In the genomic region with DNA sequence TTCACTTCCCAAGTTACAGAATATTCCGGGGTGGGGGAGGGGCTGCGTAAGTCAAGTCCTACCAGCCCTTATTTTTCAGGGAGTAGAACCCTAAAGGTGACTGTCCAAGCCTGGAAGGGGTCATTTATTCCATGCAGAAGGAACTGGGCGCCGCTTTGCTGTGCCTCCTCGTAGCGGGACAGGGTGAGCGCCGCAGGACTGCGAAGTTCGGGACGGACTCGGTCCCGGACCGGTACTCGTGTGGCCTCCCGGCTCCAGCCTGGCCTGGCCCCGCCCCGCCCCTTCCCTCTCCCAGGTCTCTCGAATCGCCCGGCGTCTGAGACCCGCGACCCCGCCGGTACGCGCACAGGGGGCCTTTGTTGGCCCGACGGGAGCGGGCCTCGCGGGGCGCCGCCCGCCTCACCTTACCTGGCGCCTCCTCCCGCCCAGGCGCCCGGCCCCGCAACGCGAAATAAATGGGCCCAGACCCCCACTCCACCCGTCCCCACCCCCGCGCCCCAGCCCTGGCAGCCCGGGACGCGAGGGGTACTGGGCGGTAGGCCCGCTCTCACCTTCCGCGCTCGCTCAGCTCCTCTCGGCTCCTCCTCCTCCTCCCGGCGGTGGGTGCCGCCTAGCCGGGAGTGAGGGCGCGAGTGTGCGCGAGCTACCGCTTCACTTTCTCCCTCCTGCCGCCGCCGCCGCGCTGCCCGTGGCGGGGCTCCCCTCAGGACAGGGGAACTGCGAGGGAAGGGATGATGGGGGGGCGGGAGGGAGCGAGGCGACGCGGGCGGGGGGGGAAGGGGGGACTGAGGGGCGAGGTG, we compare ENCODE assay signal across 8 cellular contexts. TPM values are rescaled to one million over a fixed set of nuclear protein-coding genes. Genes with fewer than 3 reads are reported as not detected.
DNase-seq lines count a peak whose midpoint lies in the region; ATAC-seq and TF ChIP-seq lines count a peak whose summit lies in the region.

No MANE protein-coding gene starts in this region.

- H3K4me3 ChIP-seq in fibroblast of the aortic adventitia (ENCODE audit: low read depth, low read length) (peak overlapping the region; percentile 65), neural cell (ENCODE audit: low read length) (peak overlapping the region; percentile 90)

- H3K36me3 Mint-ChIP-seq in activated T-helper 17 cell treated with anti-CD3 and anti-CD28 coated beads, Interleukin-2, amount 50 U/mL, for 72 hours (ENCODE audit: low read depth): no peaks in the 10 kb centered on the region

- no peak for TF ChIP-seq CTCF in fibroblast of the aortic adventitia (IDR thresholded peaks at IDR 0.05; ENCODE audit: insufficient read depth, low read length)
- TF ChIP-seq CTCF in neural cell (IDR thresholded peaks at IDR 0.05; ENCODE audit: poor library complexity, severe bottlenecking): no peak

- TF ChIP-seq RAD21 in neural cell (conservative IDR thresholded peaks at IDR 0.05): no peak

- peaks cover 3% of the 10 kb centered on the region for H3K4me1 Mint-ChIP-seq in activated T-helper 17 cell treated with anti-CD3 and anti-CD28 coated beads, Interleukin-2, amount 50 U/mL, for 72 hours

- no peaks in the 10 kb centered on the region for H3K27me3 ChIP-seq in neural cell (ENCODE audit: insufficient read depth, low read depth, low read length)

- H3K36me3 ChIP-seq in neural cell (ENCODE audit: insufficient read depth, low read length): no peaks in the 10 kb centered on the region

- peak overlapping the region; percentile 80 for H3K27ac ChIP-seq in neural cell (ENCODE audit: low read length)

- no peaks in the 10 kb centered on the region for H3K9me3 ChIP-seq in neural cell (ENCODE audit: low read length)

- peak; percentile 79 for ATAC-seq in activated T-helper 17 cell treated with anti-CD3 and anti-CD28 coated beads, Interleukin-2, amount 50 U/mL, for 72 hours (replicated peaks)
- no peak for ATAC-seq in GM18873 (IDR thresholded peaks at IDR 0.05; ENCODE audit: low FRiP score, unreplicated experiment)

- H3K27ac Mint-ChIP-seq in activated T-helper 17 cell treated with anti-CD3 and anti-CD28 coated beads, Interleukin-2, amount 50 U/mL, for 72 hours: no peak overlapping the region

- H3K27me3 Mint-ChIP-seq in activated T-helper 17 cell treated with anti-CD3 and anti-CD28 coated beads, Interleukin-2, amount 50 U/mL, for 72 hours: peaks cover 5% of the 10 kb centered on the region

- H3K4me3 Mint-ChIP-seq in activated T-helper 17 cell treated with anti-CD3 and anti-CD28 coated beads, Interleukin-2, amount 50 U/mL, for 72 hours: peak overlapping the region; percentile 76

- no peaks in the 10 kb centered on the region for H3K9me3 Mint-ChIP-seq in activated T-helper 17 cell treated with anti-CD3 and anti-CD28 coated beads, Interleukin-2, amount 50 U/mL, for 72 hours

- no peak for TF ChIP-seq EP300 in neural cell (conservative IDR thresholded peaks at IDR 0.05; ENCODE audit: poor library complexity, severe bottlenecking)

- no peaks in the 10 kb centered on the region for H3K9me2 ChIP-seq in neural cell (ENCODE audit: insufficient read depth, low read length)

- H3K4me2 ChIP-seq in neural cell (ENCODE audit: low read length): peak overlapping the region; percentile 94

- H3F3A ChIP-seq in neural cell (ENCODE audit: insufficient read depth, low read length, poor library complexity, severe bottlenecking): peaks cover 5% of the 10 kb centered on the region

- peaks cover 38% of the 10 kb centered on the region for H3K79me2 ChIP-seq in neural cell (replicated peaks; ENCODE audit: insufficient read depth, low read length)

- peak overlapping the region; percentile 79 for H2AFZ ChIP-seq in neural cell (ENCODE audit: low read depth, low read length)

- peak; percentile 74 for DNase-seq in ELF-1 (ENCODE audit: low read depth, low spot score)
- peak; percentile 29 for DNase-seq in HCEC 1CT
- DNase-seq in NCI-H510A (lab: John Stamatoyannopoulos, UW): peak; percentile 46
- DNase-seq in fibroblast of the aortic adventitia (ENCODE audit: low read depth): no peak
- peak; percentile 26 for DNase-seq in superior temporal gyrus (ENCODE audit: extremely low spot score)

- peak overlapping the region; percentile 95 for H3K9ac ChIP-seq in neural cell (ENCODE audit: low read length)

- H4K20me1 ChIP-seq in neural cell (ENCODE audit: insufficient read depth): no peaks in the 10 kb centered on the region

TF ChIP-seq in neural cell, 6 proteins besides CTCF, POLR2A, EP300 and RAD21:
- TF ChIP-seq, protein P1, sequence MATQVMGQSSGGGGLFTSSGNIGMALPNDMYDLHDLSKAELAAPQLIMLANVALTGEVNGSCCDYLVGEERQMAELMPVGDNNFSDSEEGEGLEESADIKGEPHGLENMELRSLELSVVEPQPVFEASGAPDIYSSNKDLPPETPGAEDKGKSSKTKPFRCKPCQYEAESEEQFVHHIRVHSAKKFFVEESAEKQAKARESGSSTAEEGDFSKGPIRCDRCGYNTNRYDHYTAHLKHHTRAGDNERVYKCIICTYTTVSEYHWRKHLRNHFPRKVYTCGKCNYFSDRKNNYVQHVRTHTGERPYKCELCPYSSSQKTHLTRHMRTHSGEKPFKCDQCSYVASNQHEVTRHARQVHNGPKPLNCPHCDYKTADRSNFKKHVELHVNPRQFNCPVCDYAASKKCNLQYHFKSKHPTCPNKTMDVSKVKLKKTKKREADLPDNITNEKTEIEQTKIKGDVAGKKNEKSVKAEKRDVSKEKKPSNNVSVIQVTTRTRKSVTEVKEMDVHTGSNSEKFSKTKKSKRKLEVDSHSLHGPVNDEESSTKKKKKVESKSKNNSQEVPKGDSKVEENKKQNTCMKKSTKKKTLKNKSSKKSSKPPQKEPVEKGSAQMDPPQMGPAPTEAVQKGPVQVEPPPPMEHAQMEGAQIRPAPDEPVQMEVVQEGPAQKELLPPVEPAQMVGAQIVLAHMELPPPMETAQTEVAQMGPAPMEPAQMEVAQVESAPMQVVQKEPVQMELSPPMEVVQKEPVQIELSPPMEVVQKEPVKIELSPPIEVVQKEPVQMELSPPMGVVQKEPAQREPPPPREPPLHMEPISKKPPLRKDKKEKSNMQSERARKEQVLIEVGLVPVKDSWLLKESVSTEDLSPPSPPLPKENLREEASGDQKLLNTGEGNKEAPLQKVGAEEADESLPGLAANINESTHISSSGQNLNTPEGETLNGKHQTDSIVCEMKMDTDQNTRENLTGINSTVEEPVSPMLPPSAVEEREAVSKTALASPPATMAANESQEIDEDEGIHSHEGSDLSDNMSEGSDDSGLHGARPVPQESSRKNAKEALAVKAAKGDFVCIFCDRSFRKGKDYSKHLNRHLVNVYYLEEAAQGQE (IDR thresholded peaks at IDR 0.05; ENCODE audit: borderline replicate concordance): peak; percentile 38
- peak; percentile 7 for TF ChIP-seq TAF1 (IDR thresholded peaks at IDR 0.05; ENCODE audit: low read depth)
- no peak for TF ChIP-seq EZH2 (IDR thresholded peaks at IDR 0.05; ENCODE audit: borderline replicate concordance, insufficient read depth, low read length, poor library complexity, severe bottlenecking)
- no peak for TF ChIP-seq SMC3 (conservative IDR thresholded peaks at IDR 0.05; ENCODE audit: poor library complexity)

RNA-seq across cellular contexts. Expression of a gene that starts 0.7 kb away (rescaled TPM):
- total RNA-seq in activated T-helper 17 cell treated with anti-CD3 and anti-CD28 coated beads, Interleukin-2, amount 50 U/mL, for 72 hours: 10 to 100 TPM; 26.2 to 42.0 TPM
- total RNA-seq in fibroblast of the aortic adventitia (ENCODE audit: low replicate concordance): 56.2 and 95.2 TPM in 2 replicates
- polyA plus RNA-seq in neural cell: 65.2 and 83.6 TPM in 2 replicates
- polyA minus RNA-seq in neural cell: 125 and 126 TPM in 2 replicates
